In genomic region chr3:64316971-64317370, GRCh38 we compare ENCODE assay signal across 24 cellular contexts.
DNase-seq lines count a peak whose midpoint lies in the region; ATAC-seq, FAIRE-seq and TF ChIP-seq lines count a peak whose summit lies in the region.
"Had no signal": no experiment of that assay in that cellular context is flagged by ENCODE, and none has a peak within 500 bp of the region (broad histone marks: within the 10 kb centered on the region; RNA-seq: fewer than 3 reads in every experiment).

No MANE protein-coding gene starts in this region.

- TF ChIP-seq CTCF in SK-N-SH (IDR thresholded peaks at IDR 0.05): no peak
- TF ChIP-seq CTCF in fibroblast of the aortic adventitia (IDR thresholded peaks at IDR 0.05; ENCODE audit: insufficient read depth, low read length): no peak
- no peak for TF ChIP-seq CTCF in upper lobe of right lung (IDR thresholded peaks at IDR 0.05)

- H3K36me3 Mint-ChIP-seq in stimulated activated memory B cell treated with anti-CD40 and anti-IgM and Interleukin-4, amounts not matched to agents 10 μg/mL and 1 μg/mL and 100 μg/mL, for 72 hours: no peaks in the 10 kb centered on the region
- H3K36me3 Mint-ChIP-seq: activated naive CD4-positive, alpha-beta T cell treated with anti-CD3 and anti-CD28 coated beads, Interleukin-2, amount 10 ng/mL, durations not matched to agents 7 days and 5 days; WTC11 had no signal

- DNase-seq in H54 (ENCODE audit: insufficient read length, low spot score) (no peak), SK-N-SH (no peak), fibroblast of the aortic adventitia (ENCODE audit: low read depth) (peak; percentile 47), upper lobe of right lung (no peak), cardiac septum (ENCODE audit: low spot score) (no peak)
- DNase-seq: activated CD8-positive, alpha-beta T cell treated with anti-CD3 and anti-CD28 coated beads, Interleukin-2, amount 10 ng/mL, durations not matched to agents 7 days and 5 days; activated naive CD4-positive, alpha-beta T cell treated with anti-CD3 and anti-CD28 coated beads, Interleukin-2, amount 10 ng/mL, durations not matched to agents 7 days and 5 days; activated T-cell treated with anti-CD3 and anti-CD28 coated beads, Interleukin-2, amount 50 U/mL, for 24 hours; AML-193; COR-L47; foreskin melanocyte; NCI-H1436 treated with DMSO at 0.1 percent for 48 hours; NCI-H2171; OCI-M1; stimulated activated CD4-positive, alpha-beta T cell treated with anti-CD3 and anti-CD28 coated beads, Interleukin-12 subunit alpha, Interleukin-12 subunit beta, amount 100 ng/mL, for 4 hours; testis had no signal

- peak; percentile 45 for FAIRE-seq in H54 (lab: Jason Lieb, UNC)
- FAIRE-seq: colon, endometrium, G401.6 had no signal

- no peak for TF ChIP-seq POLR2A in H54 (IDR thresholded peaks at IDR 0.05; ENCODE audit: low read depth, low read length)

- H3K27me3 Mint-ChIP-seq in stimulated activated memory B cell treated with anti-CD40 and anti-IgM and Interleukin-4, amounts not matched to agents 10 μg/mL and 1 μg/mL and 100 μg/mL, for 72 hours: no peaks in the 10 kb centered on the region
- H3K27me3 Mint-ChIP-seq: activated naive CD4-positive, alpha-beta T cell treated with anti-CD3 and anti-CD28 coated beads, Interleukin-2, amount 10 ng/mL, durations not matched to agents 7 days and 5 days; activated T-cell treated with anti-CD3 and anti-CD28 coated beads, Interleukin-2, amount 50 U/mL, for 24 hours had no signal

- H3K4me2 ChIP-seq in SK-N-SH: no peak overlapping the region

- no peaks in the 10 kb centered on the region for H3K9me2 ChIP-seq in SK-N-SH

- WGBS in SK-N-SH (ENCODE audit: low lambda C conversion rate): 40% methylated on average over 4 of the region's 4 CpGs

- peaks cover 0 to 7% of the 10 kb centered on the region in 2 experiments; a peak in 2 of 4 replicates for H3K4me1 ChIP-seq in SK-N-SH (ENCODE audit: control insufficient read depth in 1 of 2, insufficient read depth in 2 of 2, low read depth in 1 of 2, low read length in 1 of 2)
- no peaks in the 10 kb centered on the region for H3K4me1 ChIP-seq in upper lobe of right lung
- H3K4me1 ChIP-seq: ascending aorta had no signal

- TF ChIP-seq EP300 in SK-N-SH (IDR thresholded peaks at IDR 0.05; ENCODE audit: borderline replicate concordance in 1 of 2, low read depth in 1 of 2, low read length in 1 of 2): peak in 1 of 2 experiments; percentile 58; a peak in 1 of 4 replicates

- CTCF ChIA-PET in SK-N-SH (lab: Yijun Ruan, JAX): interaction anchor here (1.0 to 1.6 kb wide), 3 partner anchors 18 to 287 kb away, joined by 3 read pairs; no protein-coding TSS in a partner anchor

- intact Hi-C loops in upper lobe of right lung (cut with DNase I) (no loop called here), cardiac septum (cut with DNase I) (loop anchor here (10.0 kb wide), 2 partner anchors 78 to 252 kb away; no protein-coding TSS in a partner anchor)

- H3K27ac Mint-ChIP-seq in stimulated activated memory B cell treated with anti-CD40 and anti-IgM and Interleukin-4, amounts not matched to agents 10 μg/mL and 1 μg/mL and 100 μg/mL, for 72 hours: no peak overlapping the region
- H3K27ac Mint-ChIP-seq: activated CD8-positive, alpha-beta T cell treated with anti-CD3 and anti-CD28 coated beads, Interleukin-2, amount 10 ng/mL, durations not matched to agents 7 days and 5 days; activated naive CD4-positive, alpha-beta T cell treated with anti-CD3 and anti-CD28 coated beads, Interleukin-2, amount 10 ng/mL, durations not matched to agents 7 days and 5 days; activated T-cell treated with anti-CD3 and anti-CD28 coated beads, Interleukin-2, amount 50 U/mL, for 24 hours; WTC11 had no signal

- no peak overlapping the region for H3K4me3 Mint-ChIP-seq in stimulated activated memory B cell treated with anti-CD40 and anti-IgM and Interleukin-4, amounts not matched to agents 10 μg/mL and 1 μg/mL and 100 μg/mL, for 72 hours
- H3K4me3 Mint-ChIP-seq: activated CD8-positive, alpha-beta T cell treated with anti-CD3 and anti-CD28 coated beads, Interleukin-2, amount 10 ng/mL, durations not matched to agents 7 days and 5 days; activated naive CD4-positive, alpha-beta T cell treated with anti-CD3 and anti-CD28 coated beads, Interleukin-2, amount 10 ng/mL, durations not matched to agents 7 days and 5 days; activated T-cell treated with anti-CD3 and anti-CD28 coated beads, Interleukin-2, amount 50 U/mL, for 24 hours; WTC11 had no signal

- no peaks in the 10 kb centered on the region for H4K20me1 ChIP-seq in SK-N-SH (ENCODE audit: insufficient read depth)

- H3K79me2 ChIP-seq in SK-N-SH (ENCODE audit: insufficient read depth): no peaks in the 10 kb centered on the region

- H3K4me3 ChIP-seq in SK-N-SH (ENCODE audit: low read depth in 2 of 2, low read length in 1 of 2): no peak overlapping the region
- H3K4me3 ChIP-seq in fibroblast of the aortic adventitia (ENCODE audit: low read depth, low read length): no peak overlapping the region
- no peak overlapping the region for H3K4me3 ChIP-seq in upper lobe of right lung
- H3K4me3 ChIP-seq: ascending aorta, SJSA1, testis had no signal

- H3K9me3 Mint-ChIP-seq in stimulated activated memory B cell treated with anti-CD40 and anti-IgM and Interleukin-4, amounts not matched to agents 10 μg/mL and 1 μg/mL and 100 μg/mL, for 72 hours: peaks cover 4% of the 10 kb centered on the region
- H3K9me3 Mint-ChIP-seq: activated naive CD4-positive, alpha-beta T cell treated with anti-CD3 and anti-CD28 coated beads, Interleukin-2, amount 10 ng/mL, durations not matched to agents 7 days and 5 days; activated T-cell treated with anti-CD3 and anti-CD28 coated beads, Interleukin-2, amount 50 U/mL, for 24 hours had no signal

- ATAC-seq in upper lobe of right lung (peak; percentile 26), GM21576 (IDR thresholded peaks at IDR 0.05; ENCODE audit: unreplicated experiment) (no peak)
- no peak for ATAC-seq in stimulated activated memory B cell treated with anti-CD40 and anti-IgM and Interleukin-4, amounts not matched to agents 10 μg/mL and 1 μg/mL and 100 μg/mL, for 72 hours
- ATAC-seq: activated CD8-positive, alpha-beta T cell treated with anti-CD3 and anti-CD28 coated beads, Interleukin-2, amount 10 ng/mL, durations not matched to agents 7 days and 5 days; WTC11 had no signal

- no peak overlapping the region for H3K9ac ChIP-seq in SK-N-SH

- POLR2A ChIA-PET in SK-N-SH (lab: Yijun Ruan, JAX): no interaction called here

- H3K27ac ChIP-seq in SK-N-SH (ENCODE audit: low read depth in 2 of 2, low read length in 1 of 2): no peak overlapping the region; a peak in 1 of 4 replicates
- no peak overlapping the region for H3K27ac ChIP-seq in upper lobe of right lung
- H3K27ac ChIP-seq: ascending aorta, SJSA1, testis had no signal

- H2AFZ ChIP-seq in SK-N-SH (ENCODE audit: low read depth): no peak overlapping the region

- no peak for TF ChIP-seq RAD21 in SK-N-SH (IDR thresholded peaks at IDR 0.05; ENCODE audit: low read length)

- no peaks in the 10 kb centered on the region for H3K4me1 Mint-ChIP-seq in stimulated activated memory B cell treated with anti-CD40 and anti-IgM and Interleukin-4, amounts not matched to agents 10 μg/mL and 1 μg/mL and 100 μg/mL, for 72 hours
- H3K4me1 Mint-ChIP-seq: activated naive CD4-positive, alpha-beta T cell treated with anti-CD3 and anti-CD28 coated beads, Interleukin-2, amount 10 ng/mL, durations not matched to agents 7 days and 5 days had no signal

- H3K36me3 ChIP-seq in SK-N-SH (replicated peaks in 1 of 2; ENCODE audit: control insufficient read depth in 1 of 2, insufficient read depth in 2 of 2, low read length in 1 of 2): no peaks in the 10 kb centered on the region
- no peaks in the 10 kb centered on the region for H3K36me3 ChIP-seq in upper lobe of right lung
- H3K36me3 ChIP-seq: ascending aorta, SJSA1 had no signal

- H3K9me3 ChIP-seq in SK-N-SH (no peaks in the 10 kb centered on the region), upper lobe of right lung (no peaks in the 10 kb centered on the region)
- H3K9me3 ChIP-seq: ascending aorta, SJSA1, testis had no signal

- H3K27me3 ChIP-seq in SK-N-SH (ENCODE audit: insufficient read depth) (no peaks in the 10 kb centered on the region), upper lobe of right lung (no peaks in the 10 kb centered on the region)
- H3K27me3 ChIP-seq: ascending aorta, SJSA1, testis had no signal

- H3F3A ChIP-seq in SK-N-SH (replicated peaks; ENCODE audit: insufficient read depth): peaks cover 18% of the 10 kb centered on the region

TF ChIP-seq in SK-N-SH, 30 proteins besides CTCF, POLR2A, EP300 and RAD21 (continues in another document):
- TF ChIP-seq TCF12 (IDR thresholded peaks at IDR 0.05) (peak; percentile 85), ZBTB33 (IDR thresholded peaks at IDR 0.05; ENCODE audit: borderline replicate concordance, low read depth) (no peak), JUND (IDR thresholded peaks at IDR 0.05) (peak; percentile 80), GATA2 (CRISPR knock-in tag; IDR thresholded peaks at IDR 0.05) (no peak), NFIC (IDR thresholded peaks at IDR 0.05; ENCODE audit: borderline replicate concordance) (peak; percentile 51; the same call in 1 of the 2 replicates), MXI1 (IDR thresholded peaks at IDR 0.05; ENCODE audit: low read depth, low read length) (no peak), MAX (IDR thresholded peaks at IDR 0.05; ENCODE audit: low read depth) (peak; percentile 81), USF1 (IDR thresholded peaks at IDR 0.05; ENCODE audit: borderline replicate concordance, low read depth) (no peak)
